25 cellular contexts compared by ENCODE assay signal in the genomic region with DNA sequence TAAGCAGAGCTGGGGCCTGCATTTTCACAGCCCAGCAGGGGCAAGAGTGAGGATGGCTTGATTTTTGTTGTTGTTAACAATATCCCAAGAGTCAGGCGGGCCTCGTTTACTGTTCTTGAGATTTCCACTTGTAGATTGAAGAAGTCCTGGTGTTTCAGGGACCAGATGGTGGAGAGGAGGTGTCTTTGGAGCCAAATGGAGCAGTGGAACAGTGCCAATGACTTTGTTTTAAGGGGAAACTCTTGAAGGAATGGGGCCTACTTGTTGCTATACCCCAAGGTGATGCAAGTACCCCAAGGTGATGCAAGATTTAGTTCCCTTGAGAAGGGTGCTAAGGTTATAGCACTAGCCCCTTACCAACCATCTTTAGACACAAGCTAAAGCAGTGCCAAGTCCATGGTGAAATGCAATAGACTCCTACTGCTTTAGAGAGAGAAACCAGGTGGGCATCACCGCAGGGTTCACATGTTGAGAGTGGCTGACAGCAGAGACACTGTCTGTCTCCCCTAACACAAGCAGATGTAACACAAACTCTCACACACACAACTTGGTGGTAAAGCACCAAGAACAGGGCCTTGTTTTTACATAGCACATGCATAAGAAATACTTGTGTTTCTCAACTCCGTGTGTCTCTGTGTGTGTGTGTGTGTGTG.
"Had no signal": no experiment of that assay in that cellular context is flagged by ENCODE, and none has a peak within 500 bp of the region (broad histone marks: within the 10 kb centered on the region; RNA-seq: fewer than 3 reads in every experiment).

No MANE protein-coding gene starts in this region.

- H3K27me3 ChIP-seq: foreskin keratinocyte, ovary, right atrium auricular region, stomach, suprapubic skin, thyroid gland, upper lobe of left lung, uterus had no signal

- H3K4me1 ChIP-seq: foreskin keratinocyte, right atrium auricular region, thyroid gland, uterus had no signal

- H3K9me3 ChIP-seq: ovary, right atrium auricular region, stomach, suprapubic skin, thyroid gland, upper lobe of left lung, uterus had no signal

- ATAC-seq: foreskin keratinocyte; left cardiac atrium; left ventricle myocardium superior; naive thymus-derived CD4-positive, alpha-beta T cell had no signal

- H3K27ac ChIP-seq: coronary artery, foreskin keratinocyte, ovary, right atrium auricular region, stomach, suprapubic skin, thyroid gland, upper lobe of left lung, uterus had no signal

- H3K9me3 Mint-ChIP-seq: endodermal cell; immature natural killer cell; naive thymus-derived CD4-positive, alpha-beta T cell; neural crest cell had no signal

- H3K4me1 Mint-ChIP-seq: endodermal cell had no signal

- H3K36me3 ChIP-seq: ovary, right atrium auricular region, uterus had no signal

- H3K4me3 ChIP-seq: coronary artery, lung, ovary, right atrium auricular region, stomach, suprapubic skin, thyroid gland, upper lobe of left lung, uterus had no signal

- FAIRE-seq: endothelial cell of umbilical vein, kidney, small intestine had no signal

- H3K27ac Mint-ChIP-seq: immature natural killer cell; naive thymus-derived CD4-positive, alpha-beta T cell had no signal

- H3K4me3 Mint-ChIP-seq: endodermal cell; immature natural killer cell; naive thymus-derived CD4-positive, alpha-beta T cell; neural crest cell had no signal

- DNase-seq: effector CD4-positive, alpha-beta T cell; endodermal cell; erythroblast; foreskin keratinocyte; immature natural killer cell; kidney; left cardiac atrium; left ventricle myocardium superior; mesenchymal stem cell; naive thymus-derived CD4-positive, alpha-beta T cell; nucleus accumbens; ovary; small intestine; stimulated activated CD4-positive, alpha-beta T cell treated with anti-CD3 and anti-CD28 coated beads, Interleukin-12 subunit alpha, Interleukin-12 subunit beta, amount 100 ng/mL, for 4 hours; stimulated activated naive CD4-positive, alpha-beta T cell; stomach; thyroid gland; uterus had no signal

- H3K27me3 Mint-ChIP-seq: naive thymus-derived CD4-positive, alpha-beta T cell had no signal

- H3K36me3 Mint-ChIP-seq: immature natural killer cell had no signal
